Comparison of ENCODE assay signal across 22 cellular contexts in genomic region chr6:39902786-39903465, GRCh38. TPM values are rescaled to one million over a fixed set of nuclear protein-coding genes. Genes with fewer than 3 reads are reported as not detected.
DNase-seq lines count a peak whose midpoint lies in the region; ATAC-seq and TF ChIP-seq lines count a peak whose summit lies in the region.
"Had no signal": no experiment of that assay in that cellular context is flagged by ENCODE, and none has a peak within 500 bp of the region (broad histone marks: within the 10 kb centered on the region; RNA-seq: fewer than 3 reads in every experiment).

No MANE protein-coding gene starts in this region.

- H3K4me3 ChIP-seq in GM23338: no peak overlapping the region
- H3K4me3 ChIP-seq in OCI-LY7 (ENCODE audit: low read depth, low read length, poor library complexity, severe bottlenecking): no peak overlapping the region
- H3K4me3 ChIP-seq in sigmoid colon: no peak overlapping the region
- H3K4me3 ChIP-seq: esophagus muscularis mucosa, SK-N-MC, testis had no signal

- H3K36me3 ChIP-seq in GM23338 (ENCODE audit: insufficient read depth) (no peaks in the 10 kb centered on the region), OCI-LY7 (ENCODE audit: insufficient read depth, low read length) (no peaks in the 10 kb centered on the region), sigmoid colon (peaks cover 9 to 77% (median 22%) of the 10 kb centered on the region in 4 donors)

- peaks cover 32% of the 10 kb centered on the region for H3K36me3 Mint-ChIP-seq in GM23338 (ENCODE audit: low read depth)
- H3K36me3 Mint-ChIP-seq in activated naive CD4-positive, alpha-beta T cell treated with anti-CD3 and anti-CD28 coated beads, Interleukin-2, amount 10 ng/mL, durations not matched to agents 7 days and 5 days: no peaks in the 10 kb centered on the region
- H3K36me3 Mint-ChIP-seq: CD4-positive, alpha-beta memory T cell had no signal

- H3K27ac Mint-ChIP-seq in GM23338: no peak overlapping the region
- H3K27ac Mint-ChIP-seq in activated naive CD4-positive, alpha-beta T cell treated with anti-CD3 and anti-CD28 coated beads, Interleukin-2, amount 10 ng/mL, durations not matched to agents 7 days and 5 days: no peak overlapping the region
- H3K27ac Mint-ChIP-seq: CD4-positive, alpha-beta memory T cell had no signal

- H3K9me2 ChIP-seq in GM23338 (ENCODE audit: insufficient read depth) (peaks cover 8% of the 10 kb centered on the region; the same call in 1 of the 2 replicates), OCI-LY7 (ENCODE audit: insufficient read depth, low read length) (no peaks in the 10 kb centered on the region)

- H3K9me3 Mint-ChIP-seq in GM23338: no peaks in the 10 kb centered on the region
- no peaks in the 10 kb centered on the region for H3K9me3 Mint-ChIP-seq in activated naive CD4-positive, alpha-beta T cell treated with anti-CD3 and anti-CD28 coated beads, Interleukin-2, amount 10 ng/mL, durations not matched to agents 7 days and 5 days

- H3K4me3 Mint-ChIP-seq in GM23338: no peak overlapping the region
- H3K4me3 Mint-ChIP-seq in activated naive CD4-positive, alpha-beta T cell treated with anti-CD3 and anti-CD28 coated beads, Interleukin-2, amount 10 ng/mL, durations not matched to agents 7 days and 5 days: no peak overlapping the region
- H3K4me3 Mint-ChIP-seq: CD4-positive, alpha-beta memory T cell had no signal

- TF ChIP-seq CTCF in GM23338 (conservative IDR thresholded peaks at IDR 0.05; ENCODE audit: low read depth in 2 of 2) (0 out of 4 replicates have a peak, but pooled peaks of 1 of the 2 experiments have one; percentile 14), OCI-LY7 (conservative IDR thresholded peaks at IDR 0.05; ENCODE audit: low read length) (0 out of 2 replicates have a peak, but pooled peaks have one; percentile 13), sigmoid colon (IDR thresholded peaks at IDR 0.05) (no peak)

- ATAC-seq in GM23338: no peak

- no peaks in the 10 kb centered on the region for H4K20me1 ChIP-seq in GM23338 (replicated peaks; ENCODE audit: insufficient read depth)
- H4K20me1 ChIP-seq in OCI-LY7 (ENCODE audit: insufficient read depth, low read length): no peaks in the 10 kb centered on the region

- CTCF ChIA-PET in OCI-LY7 (lab: Charles Lee; ENCODE audit: unreplicated experiment): no interaction called here
- CTCF ChIA-PET in activated naive CD4-positive, alpha-beta T cell treated with anti-CD3 and anti-CD28 coated beads, Interleukin-2, amount 10 ng/mL, durations not matched to agents 7 days and 5 days (lab: Charles Lee): no interaction called here

- H3K4me2 ChIP-seq in GM23338 (no peak overlapping the region), OCI-LY7 (ENCODE audit: low read length) (no peak overlapping the region)

- BruUV-seq in OCI-LY7 (replicated peaks; lab: Mats Ljungman, UMichigan): no TSS peak

- H3K79me2 ChIP-seq in GM23338 (replicated peaks; ENCODE audit: insufficient read depth) (no peaks in the 10 kb centered on the region), OCI-LY7 (ENCODE audit: insufficient read depth, low read depth, low read length) (no peaks in the 10 kb centered on the region)

- POLR2A ChIA-PET in OCI-LY7 (lab: Charles Lee): no interaction called here

- H3K4me1 Mint-ChIP-seq in GM23338: peaks cover 10% of the 10 kb centered on the region
- H3K4me1 Mint-ChIP-seq in activated naive CD4-positive, alpha-beta T cell treated with anti-CD3 and anti-CD28 coated beads, Interleukin-2, amount 10 ng/mL, durations not matched to agents 7 days and 5 days: no peaks in the 10 kb centered on the region
- H3K4me1 Mint-ChIP-seq: CD4-positive, alpha-beta memory T cell had no signal

- H3K27ac ChIP-seq in GM23338 (ENCODE audit: low read depth) (no peak overlapping the region), OCI-LY7 (ENCODE audit: low read depth, low read length, poor library complexity, severe bottlenecking) (no peak overlapping the region), sigmoid colon (no peak overlapping the region)
- H3K27ac ChIP-seq: SK-N-MC, testis had no signal

- no peak for DNase-seq in GM23338 (ENCODE audit: low spot score)
- no peak for DNase-seq in OCI-LY7 (ENCODE audit: low spot score)
- DNase-seq in epidermal melanocyte (ENCODE audit: insufficient read length, low spot score): peak; percentile 9
- DNase-seq in sigmoid colon: peak; percentile 14
- DNase-seq in activated naive CD4-positive, alpha-beta T cell treated with anti-CD3 and anti-CD28 coated beads, Interleukin-2, amount 10 ng/mL, durations not matched to agents 7 days and 5 days: no peak
- DNase-seq in globus pallidus (ENCODE audit: low spot score): no peak
- no peak for DNase-seq in SHP77 (lab: John Stamatoyannopoulos, UW)
- DNase-seq: activated CD4-positive, alpha-beta T cell treated with anti-CD3 and anti-CD28 coated beads for 48 hours; activated T-cell treated with anti-CD3 and anti-CD28 coated beads, Interleukin-2, amount 50 U/mL, for 1 hour; AML-193; CD4-positive, alpha-beta memory T cell; DMS 273 treated with DMSO at 0.1 percent for 48 hours; effector memory CD4-positive, alpha-beta T cell; EL; mesenchymal stem cell; NCI-H1048; NCI-H1694; NCI-H510A treated with DMSO at 0.1 percent for 48 hours; stimulated activated naive CD4-positive, alpha-beta T cell treated with Interleukin-2 at 50 U/mL for 16 hours; testis had no signal

- TF ChIP-seq POLR2A in sigmoid colon (IDR thresholded peaks at IDR 0.05): no peak

- no peaks in the 10 kb centered on the region for H3K9me3 ChIP-seq in OCI-LY7 (ENCODE audit: low read length)
- no peaks in the 10 kb centered on the region for H3K9me3 ChIP-seq in sigmoid colon
- H3K9me3 ChIP-seq: esophagus muscularis mucosa, testis had no signal

- H3K27me3 Mint-ChIP-seq in GM23338 (ENCODE audit: insufficient read depth, low read depth, poor library complexity): peaks cover 15% of the 10 kb centered on the region
- H3K27me3 Mint-ChIP-seq in activated naive CD4-positive, alpha-beta T cell treated with anti-CD3 and anti-CD28 coated beads, Interleukin-2, amount 10 ng/mL, durations not matched to agents 7 days and 5 days: no peaks in the 10 kb centered on the region

- no peak for TF ChIP-seq EP300 in sigmoid colon (IDR thresholded peaks at IDR 0.05)

- H3K4me1 ChIP-seq in GM23338 (ENCODE audit: insufficient read depth) (peaks cover 7% of the 10 kb centered on the region), OCI-LY7 (ENCODE audit: insufficient read depth, low read length, poor library complexity, severe bottlenecking) (no peaks in the 10 kb centered on the region), sigmoid colon (no peaks in the 10 kb centered on the region)
- H3K4me1 ChIP-seq: testis had no signal

- H3K27me3 ChIP-seq in GM23338 (ENCODE audit: insufficient read depth): no peaks in the 10 kb centered on the region
- H3K27me3 ChIP-seq in sigmoid colon: no peaks in the 10 kb centered on the region
- H3K27me3 ChIP-seq: esophagus muscularis mucosa, testis had no signal

- H2AFZ ChIP-seq in GM23338 (no peak overlapping the region), OCI-LY7 (ENCODE audit: low read length) (no peak overlapping the region)

- intact Hi-C loops in OCI-LY7 (cut with micrococcal nuclease; ENCODE audit: unreplicated experiment) (no loop called here), sigmoid colon (cut with DNase I) (no loop called here)

- 93 to 95% methylated on average over 4 of the region's 4 CpGs for WGBS in sigmoid colon, 2 donors

- H3F3A ChIP-seq in GM23338 (replicated peaks; ENCODE audit: low read depth): no peaks in the 10 kb centered on the region

TF ChIP-seq in GM23338, 12 proteins besides CTCF, POLR2A, EP300 and RAD21:
- no peak for TF ChIP-seq EZH2phosphoT487 (IDR thresholded peaks at IDR 0.05; ENCODE audit: unreplicated experiment)
- 0 out of 2 replicates have a peak, but pooled peaks have one; percentile 8 for TF ChIP-seq POLR2AphosphoS5 (IDR thresholded peaks at IDR 0.05; ENCODE audit: low read depth)

RNA-seq across cellular contexts. Expression of gene MOCS1, which starts 31.3 kb away (rescaled TPM):
- 21.5 and 28.1 TPM in 2 replicates for total RNA-seq in GM23338 (2014; rRNA removed; shearing (Covaris generic))
- 13.9 and 17.2 TPM in 2 replicates for polyA plus RNA-seq in GM23338 (2016; fragmentation: Nextera tagmentation; extraction: Ambion mirVana)
- not detected in 2 replicates for total RNA-seq in OCI-LY7 (2014; rRNA removed; shearing (Covaris generic))
- total RNA-seq in OCI-LY7 (2022): not detected in 2 replicates
- 10 to 100 TPM; 11.9 to 15.8 (median 13.7) TPM for total RNA-seq in sigmoid colon
- polyA plus RNA-seq in sigmoid colon: 10 to 100 TPM; 13.4 to 16.2 (median 13.8) TPM

Comparison
In these comparisons a context has a peak if more than half of its experiments do, and no peak if none do; other contexts are left out.
1. DNase-seq: peak in epidermal melanocyte (single experiment) and sigmoid colon (single experiment); none in GM23338 (single experiment), OCI-LY7 (single experiment), activated naive CD4-positive, alpha-beta T cell treated with anti-CD3 and anti-CD28 coated beads, Interleukin-2, amount 10 ng/mL, durations not matched to agents 7 days and 5 days (single experiment), globus pallidus (single experiment) and SHP77 (0 of 2).
2. RNA of gene MOCS1, which starts 31.3 kb away (total RNA-seq): 21.5 to 28.1 TPM in GM23338 and 11.9 to 15.8 TPM in sigmoid colon; not detected in OCI-LY7; every median in the first group is over 10 times any median in the second.